Comparison of ENCODE assay signal across 11 cellular contexts in the genomic region with DNA sequence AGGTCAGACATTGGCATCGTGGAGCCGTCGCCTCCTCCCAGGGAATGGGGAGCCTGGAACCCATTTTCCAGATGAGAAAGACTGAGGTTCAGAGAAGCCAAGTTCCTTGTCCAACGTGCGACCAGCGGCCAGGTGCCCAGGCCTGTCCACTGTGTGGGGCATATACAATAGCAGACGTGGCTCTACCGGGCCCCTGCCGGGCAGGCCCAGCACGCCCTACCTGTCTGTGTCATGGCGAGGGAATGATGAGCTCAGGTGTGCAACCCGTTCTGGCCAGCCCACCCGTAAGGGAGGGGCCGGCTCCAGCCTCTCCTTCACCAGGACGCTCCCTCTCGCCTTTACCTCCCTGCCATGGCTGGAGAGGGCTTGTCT.
A peak's percentile ranks its signal among the peaks of the same experiment; 100 is the strongest.
DNase-seq lines count a peak whose midpoint lies in the region; ATAC-seq and TF ChIP-seq lines count a peak whose summit lies in the region.
"Had no signal": no experiment of that assay in that cellular context is flagged by ENCODE, and none has a peak within 500 bp of the region (broad histone marks: within the 10 kb centered on the region; RNA-seq: fewer than 3 reads in every experiment).

No MANE protein-coding gene starts in this region.

- H3K4me2 ChIP-seq in DND-41 (ENCODE audit: insufficient read depth, low read length) (peak overlapping the region; percentile 69), OCI-LY3 (ENCODE audit: low read length) (peak overlapping the region; percentile 73)

- H3K4me3 ChIP-seq in DND-41 (ENCODE audit: low read depth in 1 of 2, low read length in 2 of 2) (peak overlapping the region; percentile 80 to 81), OCI-LY3 (ENCODE audit: low read length) (peak overlapping the region; percentile 83), neutrophil (ENCODE audit: low read depth in 1 of 2, low read length in 1 of 2) (peak overlapping the region; percentile 67 to 76)
- H3K4me3 ChIP-seq in effector memory CD4-positive, alpha-beta T cell (ENCODE audit: insufficient read depth, low read depth, low read length, poor library complexity, severe bottlenecking), result peak overlapping the region; percentile 57
- H3K4me3 ChIP-seq: SK-N-MC had no signal

- H3K4me1 ChIP-seq in DND-41 (ENCODE audit: insufficient read depth, low read length) (peaks cover 80% of the 10 kb centered on the region), OCI-LY3 (ENCODE audit: low read length) (peaks cover 52% of the 10 kb centered on the region), neutrophil (ENCODE audit: control insufficient read depth in 1 of 2, insufficient read depth in 1 of 2, low read depth in 1 of 2, low read length in 1 of 2) (peaks cover 46 to 47% of the 10 kb centered on the region in 2 experiments)
- peaks cover 36% of the 10 kb centered on the region for H3K4me1 ChIP-seq in effector memory CD4-positive, alpha-beta T cell (ENCODE audit: control insufficient read depth, insufficient read depth, low read length, poor library complexity, severe bottlenecking)

- H3K79me2 ChIP-seq in DND-41 (ENCODE audit: insufficient read depth, low read length) (peaks cover 78% of the 10 kb centered on the region), OCI-LY3 (ENCODE audit: low read length) (peaks cover 10% of the 10 kb centered on the region; the same call in 1 of the 2 replicates)

- H3K27me3 ChIP-seq in DND-41 (ENCODE audit: insufficient read depth, low read length, poor library complexity), result no peaks in the 10 kb centered on the region
- no peaks in the 10 kb centered on the region for H3K27me3 ChIP-seq in OCI-LY3 (ENCODE audit: low read depth, low read length)
- H3K27me3 ChIP-seq in effector memory CD4-positive, alpha-beta T cell (replicated peaks; ENCODE audit: control insufficient read depth, insufficient read depth, low read length, poor library complexity, severe bottlenecking), result no peaks in the 10 kb centered on the region
- no peaks in the 10 kb centered on the region for H3K27me3 ChIP-seq in neutrophil

- H3K36me3 ChIP-seq in DND-41 (ENCODE audit: insufficient read depth, low read length) (peaks cover 49% of the 10 kb centered on the region), OCI-LY3 (replicated peaks; ENCODE audit: low read depth, low read length) (no peaks in the 10 kb centered on the region), neutrophil (no peaks in the 10 kb centered on the region)
- no peaks in the 10 kb centered on the region for H3K36me3 ChIP-seq in effector memory CD4-positive, alpha-beta T cell (ENCODE audit: control insufficient read depth, insufficient read depth, low read length)

- H4K20me1 ChIP-seq in DND-41 (ENCODE audit: insufficient read depth, low read length), result peaks cover 16% of the 10 kb centered on the region
- no peaks in the 10 kb centered on the region for H4K20me1 ChIP-seq in OCI-LY3 (ENCODE audit: insufficient read depth, low read length)

- H3K9me3 ChIP-seq in DND-41 (ENCODE audit: insufficient read depth, low read length, severe bottlenecking) (no peaks in the 10 kb centered on the region), OCI-LY3 (ENCODE audit: insufficient read depth, low read length) (no peaks in the 10 kb centered on the region), neutrophil (no peaks in the 10 kb centered on the region)
- no peaks in the 10 kb centered on the region for H3K9me3 ChIP-seq in effector memory CD4-positive, alpha-beta T cell (ENCODE audit: control insufficient read depth, low read length)

- peak overlapping the region; percentile 100 for H3K9ac ChIP-seq in DND-41 (ENCODE audit: low read depth, low read length)
- peak overlapping the region; percentile 70 for H3K9ac ChIP-seq in OCI-LY3 (ENCODE audit: low read length)

- DNase-seq in DND-41 (peak; percentile 39), 8988T (no peak), NCI-H524 (lab: John Stamatoyannopoulos, UW) (no peak)
- DNase-seq in effector memory CD4-positive, alpha-beta T cell, result no peak
- DNase-seq: DMS 273 treated with DMSO at 0.1 percent for 48 hours, HCEC 1CT had no signal

- H3K27ac ChIP-seq in DND-41 (ENCODE audit: low read length), result peak overlapping the region; percentile 99
- no peak overlapping the region for H3K27ac ChIP-seq in OCI-LY3 (ENCODE audit: low read length)
- H3K27ac ChIP-seq in effector memory CD4-positive, alpha-beta T cell (ENCODE audit: insufficient read depth, low read length, poor library complexity, severe bottlenecking), result peak overlapping the region; percentile 67
- H3K27ac ChIP-seq in neutrophil, result peak overlapping the region; percentile 70
- H3K27ac ChIP-seq: SK-N-MC had no signal

- ATAC-seq in DND-41 (ENCODE audit: insufficient read depth, low read depth) (no peak), GM21526 (IDR thresholded peaks at IDR 0.05; ENCODE audit: low FRiP score, unreplicated experiment) (no peak), GM18868 (IDR thresholded peaks at IDR 0.05; ENCODE audit: unreplicated experiment) (no peak)

- TF ChIP-seq CTCF in DND-41 (IDR thresholded peaks at IDR 0.05; ENCODE audit: borderline replicate concordance, extremely low read depth, low read length, poor library complexity, severe bottlenecking), result no peak
- no peak for TF ChIP-seq CTCF in OCI-LY3 (IDR thresholded peaks at IDR 0.05; ENCODE audit: low read depth, low read length)
- TF ChIP-seq CTCF in neutrophil (IDR thresholded peaks at IDR 0.05), result no peak

- no peak overlapping the region for H2AFZ ChIP-seq in DND-41 (ENCODE audit: low read depth, low read length)
- no peak overlapping the region for H2AFZ ChIP-seq in OCI-LY3 (ENCODE audit: low read depth, low read length)
